1 cellular context compared by ENCODE assay signal in the genomic region with DNA sequence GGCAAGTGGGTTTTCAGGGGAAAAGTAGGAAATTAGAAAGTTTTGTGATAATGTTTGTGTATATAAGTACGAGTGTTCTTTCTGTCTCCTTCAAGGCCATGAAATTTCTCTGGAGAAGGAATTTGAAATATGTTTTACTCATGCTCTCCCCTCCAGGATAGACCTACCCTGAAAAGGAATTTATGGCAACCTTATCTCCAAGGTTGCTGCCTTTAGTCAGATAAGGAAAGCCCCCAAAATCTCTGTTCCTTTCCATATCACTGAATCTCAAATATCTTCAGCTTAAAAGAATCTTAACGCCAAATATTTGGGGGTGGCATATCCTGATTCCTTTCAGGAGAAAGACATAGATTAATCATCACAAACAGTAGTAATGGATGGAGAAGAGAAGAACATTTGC.
TF ChIP-seq lines count a peak whose summit lies in the region.

No MANE protein-coding gene starts in this region.

TF ChIP-seq in liver, 16 proteins besides CTCF, POLR2A, EP300 and RAD21 (continued from another document):
- TF ChIP-seq, protein P1, sequence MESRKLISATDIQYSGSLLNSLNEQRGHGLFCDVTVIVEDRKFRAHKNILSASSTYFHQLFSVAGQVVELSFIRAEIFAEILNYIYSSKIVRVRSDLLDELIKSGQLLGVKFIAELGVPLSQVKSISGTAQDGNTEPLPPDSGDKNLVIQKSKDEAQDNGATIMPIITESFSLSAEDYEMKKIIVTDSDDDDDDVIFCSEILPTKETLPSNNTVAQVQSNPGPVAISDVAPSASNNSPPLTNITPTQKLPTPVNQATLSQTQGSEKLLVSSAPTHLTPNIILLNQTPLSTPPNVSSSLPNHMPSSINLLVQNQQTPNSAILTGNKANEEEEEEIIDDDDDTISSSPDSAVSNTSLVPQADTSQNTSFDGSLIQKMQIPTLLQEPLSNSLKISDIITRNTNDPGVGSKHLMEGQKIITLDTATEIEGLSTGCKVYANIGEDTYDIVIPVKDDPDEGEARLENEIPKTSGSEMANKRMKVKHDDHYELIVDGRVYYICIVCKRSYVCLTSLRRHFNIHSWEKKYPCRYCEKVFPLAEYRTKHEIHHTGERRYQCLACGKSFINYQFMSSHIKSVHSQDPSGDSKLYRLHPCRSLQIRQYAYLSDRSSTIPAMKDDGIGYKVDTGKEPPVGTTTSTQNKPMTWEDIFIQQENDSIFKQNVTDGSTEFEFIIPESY (IDR thresholded peaks at IDR 0.05) = no peak
- TF ChIP-seq SP1 (IDR thresholded peaks at IDR 0.05) = no peak
- TF ChIP-seq, protein P2, sequence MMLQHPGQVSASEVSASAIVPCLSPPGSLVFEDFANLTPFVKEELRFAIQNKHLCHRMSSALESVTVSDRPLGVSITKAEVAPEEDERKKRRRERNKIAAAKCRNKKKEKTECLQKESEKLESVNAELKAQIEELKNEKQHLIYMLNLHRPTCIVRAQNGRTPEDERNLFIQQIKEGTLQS (IDR thresholded peaks at IDR 0.05) = no peak
